ENCODE assay signal across 18 cellular contexts in genomic region chr11:110279881-110280280, GRCh38. TPM values are rescaled to one million over a fixed set of nuclear protein-coding genes. Genes with fewer than 3 reads are reported as not detected.
DNase-seq lines count a peak whose midpoint lies in the region; ATAC-seq and TF ChIP-seq lines count a peak whose summit lies in the region.
"Had no signal": no experiment of that assay in that cellular context is flagged by ENCODE, and none has a peak within 500 bp of the region (broad histone marks: within the 10 kb centered on the region; RNA-seq: fewer than 3 reads in every experiment).

No MANE protein-coding gene starts in this region.

- no peak overlapping the region for H3K9ac ChIP-seq in neural progenitor cell

- no peaks in the 10 kb centered on the region for H3F3A ChIP-seq in neural progenitor cell (ENCODE audit: low read depth)

- DNase-seq in NCI-H69 (lab: John Stamatoyannopoulos, UW) (peak; percentile 26), dermis blood vessel endothelial cell (peak; percentile 78), neural progenitor cell (ENCODE audit: low spot score) (no peak), prostate gland (ENCODE audit: low spot score) (no peak), NCI-H524 treated with DMSO at 0.1 percent for 48 hours (lab: John Stamatoyannopoulos, UW) (no peak), Right ventricle myocardium superior (no peak)
- DNase-seq: ACHN; Calu3; CD4-positive, CD25-positive, alpha-beta regulatory T cell; GF-D8; NCI-H1048; NCI-H345; NCI-H748 treated with DMSO at 0.1 percent for 48 hours; SHP77 treated with DMSO at 0.1 percent for 48 hours had no signal

- H3K4me1 ChIP-seq in HEK293 (ENCODE audit: control insufficient read depth, insufficient read depth, low read length) (no peaks in the 10 kb centered on the region), neural progenitor cell (no peaks in the 10 kb centered on the region), prostate gland (replicated peaks) (no peaks in the 10 kb centered on the region)

- no peak for ATAC-seq in Right ventricle myocardium superior (ENCODE audit: poor library complexity)
- ATAC-seq: GM23338, K562 had no signal

- peaks cover 9% of the 10 kb centered on the region for H4K20me1 ChIP-seq in neural progenitor cell (ENCODE audit: low read depth)

- H3K27ac ChIP-seq in HEK293 (ENCODE audit: extremely low read depth, low read depth, low read length): no peak overlapping the region
- H3K27ac ChIP-seq in neural progenitor cell: no peak overlapping the region
- no peak overlapping the region for H3K27ac ChIP-seq in prostate gland
- H3K27ac ChIP-seq: HL-60 had no signal

- H3K4me2 ChIP-seq in neural progenitor cell: no peak overlapping the region
- H3K4me2 ChIP-seq: GM23338 had no signal

- H3K4me3 ChIP-seq in HEK293 (ENCODE audit: low read depth, low read length) (no peak overlapping the region), neural progenitor cell (no peak overlapping the region), prostate gland (no peak overlapping the region)
- H3K4me3 ChIP-seq: GM23338, K562 had no signal

- no peak for TF ChIP-seq CTCF in HEK293 (tag by site-specific recombination; IDR thresholded peaks at IDR 0.05)
- no peak for TF ChIP-seq CTCF in neural progenitor cell (IDR thresholded peaks at IDR 0.05)
- TF ChIP-seq CTCF in prostate gland (IDR thresholded peaks at IDR 0.05): no peak

- CTCF ChIA-PET in HEK293 (lab: Yijun Ruan, JAX): interaction anchor here (0.7 to 0.8 kb wide), 3 partner anchors 97 to 1020 kb away, joined by 3 to 4 read pairs (median 3); no protein-coding TSS in a partner anchor

- no peak for TF ChIP-seq POLR2A in prostate gland (IDR thresholded peaks at IDR 0.05)

- peaks cover 48% of the 10 kb centered on the region for H3K36me3 Mint-ChIP-seq in neural progenitor cell

- intact Hi-C loops in prostate gland (cut with DNase I) (no loop called here), Right ventricle myocardium superior (cut with DNase I) (no loop called here)

- H3K36me3 ChIP-seq in HEK293 (ENCODE audit: control insufficient read depth in 2 of 2, insufficient read depth in 1 of 2, low read length in 2 of 2): peaks cover 8 to 38% of the 10 kb centered on the region in 2 experiments; a peak in 2 of 3 replicates
- H3K36me3 ChIP-seq in neural progenitor cell: peaks cover 9% of the 10 kb centered on the region
- H3K36me3 ChIP-seq in prostate gland: no peaks in the 10 kb centered on the region

- H3K9me3 ChIP-seq in HEK293 (ENCODE audit: control insufficient read depth, insufficient read depth, low read depth, low read length): no peaks in the 10 kb centered on the region
- no peaks in the 10 kb centered on the region for H3K9me3 ChIP-seq in neural progenitor cell (ENCODE audit: low read depth)
- no peaks in the 10 kb centered on the region for H3K9me3 ChIP-seq in prostate gland

- peaks cover 2% of the 10 kb centered on the region for H3K4me1 Mint-ChIP-seq in neural progenitor cell
- H3K4me1 Mint-ChIP-seq: GM23338 had no signal

- H3K27me3 ChIP-seq in neural progenitor cell: no peaks in the 10 kb centered on the region
- H3K27me3 ChIP-seq in prostate gland (replicated peaks; ENCODE audit: insufficient read depth): no peaks in the 10 kb centered on the region

- no peaks in the 10 kb centered on the region for H3K27me3 Mint-ChIP-seq in neural progenitor cell (ENCODE audit: insufficient read depth, low read depth)
- H3K27me3 Mint-ChIP-seq: CD4-positive, CD25-positive, alpha-beta regulatory T cell had no signal

- no peak overlapping the region for H3K4me3 Mint-ChIP-seq in neural progenitor cell
- H3K4me3 Mint-ChIP-seq: CD4-positive, CD25-positive, alpha-beta regulatory T cell; GM23338 had no signal

- POLR2A ChIA-PET in HEK293 (lab: Yijun Ruan, JAX): interaction anchor here (0.6 to 1.1 kb wide), 2 partner anchors 14 to 76 kb away, joined by 3 read pairs; no protein-coding TSS in a partner anchor

- peak overlapping the region; percentile 29 for H3K27ac Mint-ChIP-seq in neural progenitor cell
- H3K27ac Mint-ChIP-seq: CD4-positive, CD25-positive, alpha-beta regulatory T cell; GM23338 had no signal

- peaks cover 4% of the 10 kb centered on the region for H3K9me3 Mint-ChIP-seq in neural progenitor cell
- H3K9me3 Mint-ChIP-seq: CD4-positive, CD25-positive, alpha-beta regulatory T cell; GM23338 had no signal

- no peak overlapping the region for H2AFZ ChIP-seq in neural progenitor cell (replicated peaks)
- H2AFZ ChIP-seq: GM23338 had no signal

- H3K79me2 ChIP-seq in neural progenitor cell (ENCODE audit: low read depth): peaks cover 98% of the 10 kb centered on the region

TF ChIP-seq in HEK293, 187 proteins besides CTCF, POLR2A, EP300 and RAD21:
- TF ChIP-seq ZBTB6 (tag by site-specific recombination; IDR thresholded peaks at IDR 0.05) (no peak), SP3 (tag by site-specific recombination; IDR thresholded peaks at IDR 0.05) (no peak), ZFP69B (tag by site-specific recombination; IDR thresholded peaks at IDR 0.05) (no peak), SP7 (tag by site-specific recombination; IDR thresholded peaks at IDR 0.05) (0 out of 2 replicates have a peak, but pooled peaks have one; percentile 31), KLF16 (tag by site-specific recombination; IDR thresholded peaks at IDR 0.05) (no peak)
TF ChIP-seq in HEK293: peak in this region for 1.

RNA-seq across cellular contexts. Expression of gene RDX, which starts 16.5 kb away (rescaled TPM):
- total RNA-seq in dermis blood vessel endothelial cell (166 and 217 TPM in 2 replicates), neural progenitor cell (ENCODE audit: low replicate concordance) (70.7 and 199 TPM in 2 replicates), prostate gland (100 to 1,000 TPM in 1 of 2 donors, 10 to 100 TPM in 1; 45.4 to 136 TPM), Right ventricle myocardium superior (114 TPM)

Comparison
In these comparisons a context has a peak if more than half of its experiments do, and no peak if none do; other contexts are left out.
1. DNase-seq: peak in NCI-H69 (single experiment) and dermis blood vessel endothelial cell (single experiment); none in neural progenitor cell (single experiment), prostate gland (single experiment), NCI-H524 treated with DMSO at 0.1 percent for 48 hours (single experiment) and Right ventricle myocardium superior (single experiment).